ENCODE assay signal across 10 cellular contexts in genomic region chr22:43378011-43378704, GRCh38. TPM values are rescaled to one million over a fixed set of nuclear protein-coding genes. Genes with fewer than 3 reads are reported as not detected.
DNase-seq lines count a peak whose midpoint lies in the region; ATAC-seq, FAIRE-seq and TF ChIP-seq lines count a peak whose summit lies in the region.
"Had no signal": no experiment of that assay in that cellular context is flagged by ENCODE, and none has a peak within 500 bp of the region (broad histone marks: within the 10 kb centered on the region; RNA-seq: fewer than 3 reads in every experiment).

No MANE protein-coding gene starts in this region.

- DNase-seq in AG10803 (ENCODE audit: low read depth), result peak; percentile 29
- DNase-seq in NCI-H1092 treated with DMSO at 0.1 percent for 48 hours (lab: John Stamatoyannopoulos, UW), result peak; percentile 49
- peak; percentile 24 for DNase-seq in fibroblast of pulmonary artery (ENCODE audit: low read depth)
- DNase-seq in RCC 7860 (ENCODE audit: low spot score), result no peak
- DNase-seq in DMS 273 treated with DMSO at 0.1 percent for 48 hours (lab: John Stamatoyannopoulos, UW), result no peak
- DNase-seq in hippocampal formation (lab: John Stamatoyannopoulos, UW), result no peak
- no peak for DNase-seq in occipital lobe (lab: John Stamatoyannopoulos, UW)

- TF ChIP-seq CTCF in AG10803 (conservative IDR thresholded peaks at IDR 0.05; ENCODE audit: low read length) (no peak), fibroblast of pulmonary artery (IDR thresholded peaks at IDR 0.05; ENCODE audit: low read length, missing control alignments) (no peak)

- ATAC-seq in GM19455 (IDR thresholded peaks at IDR 0.05; ENCODE audit: unreplicated experiment), result peak; percentile 74

- no peak for FAIRE-seq in RCC 7860 (lab: Jason Lieb, UNC)
- FAIRE-seq: keratinocyte had no signal

- H3K4me3 ChIP-seq in AG10803 (ENCODE audit: low read length), result no peak overlapping the region
- H3K4me3 ChIP-seq in fibroblast of pulmonary artery (replicated peaks; ENCODE audit: low read depth, low read length), result no peak overlapping the region
- H3K4me3 ChIP-seq: breast epithelium had no signal

RNA-seq across cellular contexts. Expression of gene MPPED1, which starts 33.7 kb away (rescaled TPM):
- 455 TPM for total RNA-seq in occipital lobe

RNA-seq across cellular contexts. Expression of gene SCUBE1, which starts 35.0 kb away (rescaled TPM):
- 21.2 TPM for total RNA-seq in occipital lobe

Comparison
In these comparisons a context has a peak if more than half of its experiments do, and no peak if none do; other contexts are left out.
1. DNase-seq: peak in AG10803 (single experiment), NCI-H1092 treated with DMSO at 0.1 percent for 48 hours (single experiment) and fibroblast of pulmonary artery (single experiment); none in RCC 7860 (single experiment), DMS 273 treated with DMSO at 0.1 percent for 48 hours (single experiment), hippocampal formation (0 of 2) and occipital lobe (single experiment).